Comparison of ENCODE assay signal across 8 cellular contexts in the genomic region with DNA sequence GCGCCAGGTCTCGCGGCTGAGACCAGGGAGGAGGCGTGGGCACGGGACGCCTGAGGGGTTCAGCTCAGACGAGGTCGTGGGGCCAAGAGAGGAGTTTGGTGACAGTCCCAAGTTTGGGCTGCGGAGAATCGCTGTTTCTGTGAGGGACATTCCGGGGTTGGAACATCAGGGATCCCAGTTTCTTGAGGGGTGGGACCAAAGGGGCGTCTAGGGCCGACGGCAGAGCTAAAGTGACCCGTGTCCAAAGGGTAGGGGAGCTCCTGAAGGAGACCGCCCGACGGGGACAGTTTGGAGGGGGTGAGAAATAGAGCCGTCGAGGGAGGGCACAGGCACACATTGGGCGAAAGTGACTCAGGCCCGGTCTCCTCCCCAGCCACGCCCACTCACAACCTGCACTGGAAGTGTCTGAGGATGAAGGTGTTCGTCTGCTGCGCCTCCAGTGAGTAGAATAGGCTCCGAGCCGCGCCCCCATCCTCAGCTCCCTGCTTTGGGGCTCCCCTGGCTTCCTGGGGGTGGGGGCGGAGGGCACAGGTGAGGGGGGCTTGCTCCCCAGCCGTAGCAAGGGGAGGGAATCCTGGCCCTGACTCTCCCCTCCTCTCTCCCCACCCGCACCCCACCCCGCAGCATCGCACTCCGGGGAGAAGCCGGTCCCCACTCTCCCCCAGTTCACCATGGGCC. TPM values are rescaled to one million over a fixed set of nuclear protein-coding genes. Genes with fewer than 3 reads are reported as not detected.
DNase-seq lines count a peak whose midpoint lies in the region; FAIRE-seq and TF ChIP-seq lines count a peak whose summit lies in the region.

No MANE protein-coding gene starts in this region.

- H3K9me3 ChIP-seq in HAP-1: no peaks in the 10 kb centered on the region

- WGBS in urinary bladder: 2% methylated on average over 35 of the region's 35 CpGs

- TF ChIP-seq CTCF in glutamatergic neuron (IDR thresholded peaks at IDR 0.05; ENCODE audit: partially characterized antibody, unreplicated experiment): no peak

- H3K4me1 ChIP-seq in HAP-1 (peaks cover 17% of the 10 kb centered on the region), urinary bladder (ENCODE audit: insufficient read depth) (peaks cover 2% of the 10 kb centered on the region)

- peaks cover 24% of the 10 kb centered on the region for H3K27me3 Mint-ChIP-seq in glutamatergic neuron (ENCODE audit: unreplicated experiment)

- H3K4me3 Mint-ChIP-seq in glutamatergic neuron (ENCODE audit: unreplicated experiment): peak overlapping the region; percentile 93

- H3K27me3 ChIP-seq in HAP-1 (ENCODE audit: low read depth): no peaks in the 10 kb centered on the region

- FAIRE-seq in RCC 7860 (lab: Jason Lieb, UNC): no peak

- H3K4me3 ChIP-seq in HAP-1 (peak overlapping the region; percentile 66), urinary bladder (ENCODE audit: low read depth, low read length) (peak overlapping the region; percentile 52)

- peak overlapping the region; percentile 38 for H3K27ac Mint-ChIP-seq in glutamatergic neuron (ENCODE audit: unreplicated experiment)

- H3K36me3 ChIP-seq in HAP-1 (replicated peaks) (no peaks in the 10 kb centered on the region; the same call in 1 of the 2 replicates), urinary bladder (ENCODE audit: insufficient read depth) (no peaks in the 10 kb centered on the region)

- no peaks in the 10 kb centered on the region for H3K36me3 Mint-ChIP-seq in glutamatergic neuron (ENCODE audit: unreplicated experiment)

- in situ Hi-C loops in HAP-1 (cut with MboI; ENCODE audit: low sequenced_read_pairs): loop anchor here (10.0 kb wide), 1 partner anchor 61 kb away; no protein-coding TSS in a partner anchor

- H3K27ac ChIP-seq in urinary bladder (ENCODE audit: low read depth): peak overlapping the region; percentile 95

- DNase-seq in HAP-1 (ENCODE audit: low spot score in 2 of 2) (peak in 1 of 2 experiments; percentile 70), RCC 7860 (ENCODE audit: low spot score) (peak; percentile 31), glutamatergic neuron (no peak), pons (ENCODE audit: low spot score) (peak; percentile 30), NCI-H187 (lab: John Stamatoyannopoulos, UW) (no peak), amniotic stem cell (lab: John Stamatoyannopoulos, UW) (no peak)
- peak; percentile 68 for DNase-seq in activated T-helper 9 cell treated with anti-CD3 and anti-CD28 coated beads, Interleukin-2, amount 50 U/mL, for 16 hours (ENCODE audit: low read depth)

- H3K9me3 Mint-ChIP-seq in glutamatergic neuron (ENCODE audit: unreplicated experiment): peaks cover 10% of the 10 kb centered on the region

- H3K4me1 Mint-ChIP-seq in glutamatergic neuron (ENCODE audit: low read depth, unreplicated experiment): peaks cover 18% of the 10 kb centered on the region

RNA-seq across cellular contexts. Expression of a gene that starts 7.0 kb away (rescaled TPM):
- total RNA-seq in glutamatergic neuron (ENCODE audit: unreplicated experiment): 14.6 TPM
- 1.2 TPM for total RNA-seq in urinary bladder
- 2.3 TPM for polyA plus RNA-seq in urinary bladder

RNA-seq across cellular contexts. Expression of a gene that starts 22.1 kb away (rescaled TPM):
- total RNA-seq in glutamatergic neuron (ENCODE audit: unreplicated experiment) (2.9 TPM), urinary bladder (7.5 TPM)
- 8.1 TPM for polyA plus RNA-seq in urinary bladder

RNA-seq across cellular contexts. Expression of a gene that starts 34.5 kb away (rescaled TPM):
- total RNA-seq in glutamatergic neuron (ENCODE audit: unreplicated experiment) (7.6 TPM), urinary bladder (38.3 TPM)
- polyA plus RNA-seq in urinary bladder: 118 TPM

RNA-seq across cellular contexts. Expression of a gene that starts 42.0 kb away (rescaled TPM):
- total RNA-seq in glutamatergic neuron (ENCODE audit: unreplicated experiment) (1.7 TPM), urinary bladder (31.1 TPM)
- 44.6 TPM for polyA plus RNA-seq in urinary bladder

RNA-seq across cellular contexts. Expression of a gene that starts 50.0 kb away (rescaled TPM):
- total RNA-seq in glutamatergic neuron (ENCODE audit: unreplicated experiment): 8.6 TPM
- 19.5 TPM for total RNA-seq in urinary bladder
- polyA plus RNA-seq in urinary bladder: 31.7 TPM

Comparison
In these comparisons a context has a peak if more than half of its experiments do, and no peak if none do; other contexts are left out.
1. DNase-seq: peak in RCC 7860 (single experiment), activated T-helper 9 cell treated with anti-CD3 and anti-CD28 coated beads, Interleukin-2, amount 50 U/mL, for 16 hours (single experiment) and pons (single experiment); none in glutamatergic neuron (single experiment), NCI-H187 (0 of 2) and amniotic stem cell (single experiment).